Comparison of ENCODE assay signal across 18 cellular contexts in the genomic region with DNA sequence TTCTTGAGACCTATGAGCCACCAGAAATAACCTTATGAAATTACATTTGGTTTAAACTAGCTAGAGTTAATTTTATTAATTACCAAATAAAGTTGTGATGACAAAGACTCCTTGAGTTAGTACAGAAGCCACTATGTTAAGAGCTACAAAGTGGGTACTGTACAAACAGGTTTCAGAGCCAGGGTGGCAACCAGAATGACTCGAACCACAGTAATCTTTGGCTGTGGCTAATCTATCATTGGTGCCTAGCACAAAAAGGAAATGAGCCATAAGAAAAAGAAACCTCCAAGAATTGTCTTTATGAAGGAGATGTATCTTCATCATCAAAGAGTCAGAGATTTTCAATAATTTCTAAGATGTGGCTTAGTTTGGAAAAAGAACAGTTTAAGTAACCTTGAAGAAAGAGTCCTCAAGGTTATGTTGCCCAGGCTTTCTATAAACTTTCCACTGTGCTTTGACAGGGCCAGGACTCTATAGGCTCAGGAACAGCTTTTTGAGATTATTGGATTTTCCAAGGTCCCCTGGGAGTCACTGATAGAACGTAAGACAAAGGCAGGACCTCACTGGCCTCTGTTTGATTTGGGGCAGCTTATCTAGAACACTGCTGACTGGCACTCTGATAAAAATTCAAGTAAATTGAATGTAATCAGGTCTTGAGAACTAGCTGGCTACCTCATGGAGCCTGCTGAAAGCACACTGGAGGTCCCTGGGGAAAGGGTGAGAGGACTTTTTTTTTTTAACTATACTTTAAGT.
"Had no signal": no experiment of that assay in that cellular context is flagged by ENCODE, and none has a peak within 500 bp of the region (broad histone marks: within the 10 kb centered on the region; RNA-seq: fewer than 3 reads in every experiment).

No MANE protein-coding gene starts in this region.

- H3K36me3 Mint-ChIP-seq: activated naive CD8-positive, alpha-beta T cell treated with anti-CD3 and anti-CD28 coated beads for 36 hours; stimulated activated effector memory CD8-positive, alpha-beta T cell treated with anti-CD3 and anti-CD28 coated beads, Interleukin-12 subunit alpha, Interleukin-12 subunit beta, amount 100 ng/mL, for 72 hours had no signal

- H3K4me3 ChIP-seq: psoas muscle, right lobe of liver, thyroid gland had no signal

- H3K27ac ChIP-seq: brain microvascular endothelial cell, psoas muscle, right lobe of liver, thyroid gland had no signal

- ATAC-seq: effector memory CD8-positive, alpha-beta T cell; left ventricle myocardium superior; psoas muscle; right lobe of liver; stimulated activated effector memory CD8-positive, alpha-beta T cell treated with anti-CD3 and anti-CD28 coated beads, Interleukin-12 subunit alpha, Interleukin-12 subunit beta, amount 100 ng/mL, for 72 hours had no signal

- H3K36me3 ChIP-seq: brain microvascular endothelial cell, right lobe of liver, thyroid gland had no signal

- H3K9me3 Mint-ChIP-seq: activated naive CD8-positive, alpha-beta T cell treated with anti-CD3 and anti-CD28 coated beads for 36 hours; dendritic cell treated with granulocyte-macrophage colony-stimulating factor and Interleukin-4, amounts not matched to agents 40 ng/mL and 50 ng/mL, for 4 days; nephron had no signal

- H3K9me3 ChIP-seq: psoas muscle, right lobe of liver, thyroid gland had no signal

- DNase-seq: activated CD4-positive, alpha-beta T cell treated with anti-CD3 and anti-CD28 coated beads, Interleukin-2, amount 50 U/mL, for 1 hour; activated CD4-positive, CD25-positive, alpha-beta regulatory T cell; activated CD8-positive, alpha-beta memory T cell treated with anti-CD3 and anti-CD28 coated beads for 24 hours; activated naive CD8-positive, alpha-beta T cell treated with anti-CD3 and anti-CD28 coated beads for 36 hours; brain microvascular endothelial cell; effector memory CD8-positive, alpha-beta T cell; erythroblast; hypothalamus; left ventricle myocardium superior; mesenchymal stem cell; occipital lobe; psoas muscle; right lobe of liver; SW 1271; thyroid gland had no signal

- H3K27me3 Mint-ChIP-seq: activated naive CD8-positive, alpha-beta T cell treated with anti-CD3 and anti-CD28 coated beads for 36 hours; dendritic cell treated with granulocyte-macrophage colony-stimulating factor and Interleukin-4, amounts not matched to agents 40 ng/mL and 50 ng/mL, for 4 days; effector memory CD8-positive, alpha-beta T cell had no signal

- H3K27ac Mint-ChIP-seq: activated naive CD8-positive, alpha-beta T cell treated with anti-CD3 and anti-CD28 coated beads for 36 hours; dendritic cell treated with granulocyte-macrophage colony-stimulating factor and Interleukin-4, amounts not matched to agents 40 ng/mL and 50 ng/mL, for 4 days; effector memory CD8-positive, alpha-beta T cell; nephron; stimulated activated effector memory CD8-positive, alpha-beta T cell treated with anti-CD3 and anti-CD28 coated beads, Interleukin-12 subunit alpha, Interleukin-12 subunit beta, amount 100 ng/mL, for 72 hours had no signal

- H3K4me1 Mint-ChIP-seq: activated naive CD8-positive, alpha-beta T cell treated with anti-CD3 and anti-CD28 coated beads for 36 hours; nephron; stimulated activated effector memory CD8-positive, alpha-beta T cell treated with anti-CD3 and anti-CD28 coated beads, Interleukin-12 subunit alpha, Interleukin-12 subunit beta, amount 100 ng/mL, for 72 hours had no signal

- H3K4me3 Mint-ChIP-seq: activated naive CD8-positive, alpha-beta T cell treated with anti-CD3 and anti-CD28 coated beads for 36 hours; dendritic cell treated with granulocyte-macrophage colony-stimulating factor and Interleukin-4, amounts not matched to agents 40 ng/mL and 50 ng/mL, for 4 days; effector memory CD8-positive, alpha-beta T cell; nephron; stimulated activated effector memory CD8-positive, alpha-beta T cell treated with anti-CD3 and anti-CD28 coated beads, Interleukin-12 subunit alpha, Interleukin-12 subunit beta, amount 100 ng/mL, for 72 hours had no signal

- H3K27me3 ChIP-seq: brain microvascular endothelial cell, right lobe of liver, thyroid gland had no signal

- H3K4me1 ChIP-seq: psoas muscle, thyroid gland had no signal
